ENCODE assay signal across 26 cellular contexts in the genomic region with DNA sequence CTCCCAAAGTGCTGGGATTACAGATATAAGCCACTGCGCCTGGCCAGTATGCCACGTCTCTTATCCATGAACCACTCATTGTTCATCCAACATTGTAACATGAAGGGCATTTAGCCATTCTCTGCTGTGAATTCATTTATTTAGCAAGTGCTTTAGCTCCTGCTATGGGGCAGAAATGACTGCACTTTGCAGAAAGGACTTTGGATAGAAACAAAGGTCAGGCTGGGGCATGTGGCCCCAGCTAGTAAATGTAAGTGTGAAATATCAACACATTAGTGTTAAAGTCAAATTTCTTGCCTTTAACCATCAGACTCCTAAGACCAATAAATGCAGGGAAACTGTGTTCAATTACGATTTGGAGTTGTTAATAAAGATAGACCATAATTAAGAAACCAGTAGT.
"Had no signal": no experiment of that assay in that cellular context is flagged by ENCODE, and none has a peak within 500 bp of the region (broad histone marks: within the 10 kb centered on the region; RNA-seq: fewer than 3 reads in every experiment).

No MANE protein-coding gene starts in this region.

- ATAC-seq: effector memory CD8-positive, alpha-beta T cell; esophagus mucosa; gastrocnemius medialis; heart right ventricle; lower lobe of right lung had no signal

- H3K27me3 ChIP-seq: colonic mucosa, gastrocnemius medialis had no signal

- H3K27ac ChIP-seq: colonic mucosa, epithelial cell of prostate, esophagus squamous epithelium, gastrocnemius medialis, heart right ventricle, left ventricle myocardium inferior, lower lobe of right lung had no signal

- H3K36me3 Mint-ChIP-seq: immature natural killer cell had no signal

- H3K4me3 ChIP-seq: colonic mucosa, esophagus squamous epithelium, gastrocnemius medialis, heart right ventricle, left ventricle myocardium inferior, lower lobe of right lung had no signal

- H3K36me3 ChIP-seq: colonic mucosa, esophagus squamous epithelium, gastrocnemius medialis, heart right ventricle, left ventricle myocardium inferior, lower lobe of right lung had no signal

- DNase-seq: cerebellar nuclear complex; colonic mucosa; cortex of kidney; effector CD8-positive, alpha-beta T cell; effector memory CD8-positive, alpha-beta T cell; endodermal cell; erythroblast; esophagus squamous epithelium; foreskin fibroblast; foreskin melanocyte; gastrocnemius medialis; glutamatergic neuron; head of caudate nucleus; heart right ventricle; hypothalamus; immature natural killer cell; islet precursor cell; kidney; kidney glomerular epithelial cell; left ventricle myocardium inferior; lower lobe of right lung; mesenchymal stem cell; midbrain had no signal

- H3K9me3 ChIP-seq: colonic mucosa, esophagus squamous epithelium, gastrocnemius medialis, heart right ventricle, left ventricle myocardium inferior, lower lobe of right lung had no signal

- H3K4me1 ChIP-seq: colonic mucosa, esophagus squamous epithelium, gastrocnemius medialis, left ventricle myocardium inferior, lower lobe of right lung had no signal

- H3K4me3 Mint-ChIP-seq: dendritic cell treated with granulocyte-macrophage colony-stimulating factor and Interleukin-4, amounts not matched to agents 40 ng/mL and 50 ng/mL, for 4 days; effector memory CD8-positive, alpha-beta T cell; endodermal cell; immature natural killer cell had no signal

- H3K9me3 Mint-ChIP-seq: effector memory CD8-positive, alpha-beta T cell; endodermal cell; immature natural killer cell had no signal

- H3K4me1 Mint-ChIP-seq: immature natural killer cell had no signal

- H3K27ac Mint-ChIP-seq: effector memory CD8-positive, alpha-beta T cell; endodermal cell; immature natural killer cell had no signal
